ENCODE assay signal across 8 cellular contexts in genomic region chr1:47624531-47624930, GRCh38.
DNase-seq lines count a peak whose midpoint lies in the region; ATAC-seq and TF ChIP-seq lines count a peak whose summit lies in the region.

No MANE protein-coding gene starts in this region.

- intact Hi-C loops in sciatic nerve (cut with DNase I), result no loop called here

- ATAC-seq in sciatic nerve, result peak; percentile 61

- TF ChIP-seq CTCF in epithelial cell of esophagus (IDR thresholded peaks at IDR 0.05; ENCODE audit: insufficient read depth, low read depth, low read length, missing control alignments), result peak; percentile 37

- no peak overlapping the region for H3K4me3 ChIP-seq in epithelial cell of esophagus (ENCODE audit: low read length)

- DNase-seq in NCI-H2107 treated with DMSO at 0.1 percent for 48 hours (lab: John Stamatoyannopoulos, UW; ENCODE audit: unreplicated experiment) (peak; percentile 2), NCI-H2107 (lab: John Stamatoyannopoulos, UW) (no peak), NCI-H510A (lab: John Stamatoyannopoulos, UW) (peak; percentile 40), epithelial cell of esophagus (ENCODE audit: low read depth) (peak; percentile 26), sciatic nerve (ENCODE audit: low spot score) (no peak), GM03348 (ENCODE audit: low spot score) (no peak), cortex of kidney (lab: John Stamatoyannopoulos, UW) (no peak), A172 (ENCODE audit: low spot score) (no peak)

Comparison
In these comparisons a context has a peak if more than half of its experiments do, and no peak if none do; other contexts are left out.
1. DNase-seq: peak in NCI-H2107 treated with DMSO at 0.1 percent for 48 hours (single experiment), NCI-H510A (single experiment) and epithelial cell of esophagus (single experiment); none in NCI-H2107 (single experiment), sciatic nerve (single experiment), GM03348 (single experiment), cortex of kidney (single experiment) and A172 (single experiment).